In genomic region chr3:29683306-29683993, GRCh38 we compare ENCODE assay signal across 8 cellular contexts.
DNase-seq lines count a peak whose midpoint lies in the region; ATAC-seq, FAIRE-seq and TF ChIP-seq lines count a peak whose summit lies in the region.

No MANE protein-coding gene starts in this region.

- no peak overlapping the region for H4K91ac ChIP-seq in neuronal stem cell (ENCODE audit: low read depth, low read length, poor library complexity)

- H3K9me3 Mint-ChIP-seq in naive thymus-derived CD8-positive, alpha-beta T cell = peaks cover 0 to 2% (median 0%) of the 10 kb centered on the region in 9 donors
- no peaks in the 10 kb centered on the region for H3K9me3 Mint-ChIP-seq in activated CD4-positive, alpha-beta T cell treated with anti-CD3 and anti-CD28 coated beads, Interleukin-2, amount 10 ng/mL, durations not matched to agents 24 days and 14 days

- no peaks in the 10 kb centered on the region for H3K27me3 Mint-ChIP-seq in naive thymus-derived CD8-positive, alpha-beta T cell
- H3K27me3 Mint-ChIP-seq in activated CD4-positive, alpha-beta T cell treated with anti-CD3 and anti-CD28 coated beads, Interleukin-2, amount 10 ng/mL, durations not matched to agents 24 days and 14 days = peaks cover 6% of the 10 kb centered on the region

- no peak overlapping the region for H2BK120ac ChIP-seq in neuronal stem cell (ENCODE audit: low read depth, low read length)

- DNase-seq in GM12892 (ENCODE audit: insufficient read length) = no peak
- DNase-seq in SJCRH30 = peak; percentile 4 to 13
- peak; percentile 82 for DNase-seq in iris pigment epithelial cell (ENCODE audit: low read depth)
- DNase-seq in naive thymus-derived CD8-positive, alpha-beta T cell = no peak
- no peak for DNase-seq in activated CD4-positive, alpha-beta T cell treated with anti-CD3 and anti-CD28 coated beads, Interleukin-2, amount 10 ng/mL, durations not matched to agents 24 days and 14 days
- DNase-seq in amniotic stem cell (lab: John Stamatoyannopoulos, UW) = no peak
- no peak for DNase-seq in neuronal stem cell (ENCODE audit: low spot score)

- H3K36me3 ChIP-seq in SJCRH30 = no peaks in the 10 kb centered on the region
- H3K36me3 ChIP-seq in neuronal stem cell (replicated peaks in 1 of 2; ENCODE audit: control insufficient read depth in 2 of 2, insufficient read depth in 2 of 2, low read length in 2 of 2) = no peaks in the 10 kb centered on the region

- H4K8ac ChIP-seq in neuronal stem cell (ENCODE audit: low read depth, low read length) = no peak overlapping the region

- H2BK12ac ChIP-seq in neuronal stem cell (ENCODE audit: low read length) = no peak overlapping the region

- no peak overlapping the region for H2BK5ac ChIP-seq in neuronal stem cell (ENCODE audit: low read length)

- H3K18ac ChIP-seq in neuronal stem cell (ENCODE audit: low read length) = no peak overlapping the region

- peak; percentile 55 for ATAC-seq in HG02642 (IDR thresholded peaks at IDR 0.05; ENCODE audit: poor library complexity, unreplicated experiment)
- no peak for ATAC-seq in naive thymus-derived CD8-positive, alpha-beta T cell

- H2AK5ac ChIP-seq in neuronal stem cell (ENCODE audit: low read depth, low read length) = no peak overlapping the region

- no peak overlapping the region for H3K9ac ChIP-seq in neuronal stem cell (ENCODE audit: low read depth, low read length, poor library complexity)

- H2BK15ac ChIP-seq in neuronal stem cell (ENCODE audit: low read length) = no peak overlapping the region

- H3K27me3 ChIP-seq in SJCRH30 = no peaks in the 10 kb centered on the region
- no peaks in the 10 kb centered on the region for H3K27me3 ChIP-seq in neuronal stem cell (ENCODE audit: control insufficient read depth in 3 of 3, insufficient read depth in 3 of 3, low read depth in 1 of 3, low read length in 3 of 3)

- POLR2A ChIA-PET in naive thymus-derived CD8-positive, alpha-beta T cell (lab: Charles Lee) = no interaction called here

- H3K4ac ChIP-seq in neuronal stem cell (ENCODE audit: low read length) = no peak overlapping the region

- H3K4me3 ChIP-seq in SJCRH30 = no peak overlapping the region
- no peak overlapping the region for H3K4me3 ChIP-seq in neuronal stem cell (ENCODE audit: low read length in 2 of 2)

- H3K4me2 ChIP-seq in neuronal stem cell (ENCODE audit: insufficient read depth, low read length, poor library complexity, severe bottlenecking) = no peak overlapping the region

- no peaks in the 10 kb centered on the region for H3K79me1 ChIP-seq in neuronal stem cell (ENCODE audit: low read depth, low read length)

- intact Hi-C loops in activated CD4-positive, alpha-beta T cell treated with anti-CD3 and anti-CD28 coated beads, Interleukin-2, amount 10 ng/mL, durations not matched to agents 24 days and 14 days (cut with micrococcal nuclease) = loop anchor here (10.0 kb wide), 1 partner anchor 499 kb away; no protein-coding TSS in a partner anchor

- H3K14ac ChIP-seq in neuronal stem cell (ENCODE audit: low read length) = no peak overlapping the region

- H3K4me1 Mint-ChIP-seq in naive thymus-derived CD8-positive, alpha-beta T cell = peaks cover 0 to 17% (median 0%) of the 10 kb centered on the region in 4 donors
- H3K4me1 Mint-ChIP-seq in activated CD4-positive, alpha-beta T cell treated with anti-CD3 and anti-CD28 coated beads, Interleukin-2, amount 10 ng/mL, durations not matched to agents 24 days and 14 days = peaks cover 9% of the 10 kb centered on the region

- peak overlapping the region; percentile 62 for H3K27ac ChIP-seq in SJCRH30
- no peak overlapping the region for H3K27ac ChIP-seq in neuronal stem cell (replicated peaks; ENCODE audit: low read length)

- H3K36me3 Mint-ChIP-seq in naive thymus-derived CD8-positive, alpha-beta T cell = no peaks in the 10 kb centered on the region
- no peaks in the 10 kb centered on the region for H3K36me3 Mint-ChIP-seq in activated CD4-positive, alpha-beta T cell treated with anti-CD3 and anti-CD28 coated beads, Interleukin-2, amount 10 ng/mL, durations not matched to agents 24 days and 14 days (ENCODE audit: low read depth)

- H2AFZ ChIP-seq in neuronal stem cell (ENCODE audit: low read length) = no peak overlapping the region

- no peak overlapping the region for H3K4me3 Mint-ChIP-seq in naive thymus-derived CD8-positive, alpha-beta T cell
- no peak overlapping the region for H3K4me3 Mint-ChIP-seq in activated CD4-positive, alpha-beta T cell treated with anti-CD3 and anti-CD28 coated beads, Interleukin-2, amount 10 ng/mL, durations not matched to agents 24 days and 14 days

- H3K4me1 ChIP-seq in SJCRH30 (peaks cover 14% of the 10 kb centered on the region), neuronal stem cell (ENCODE audit: control insufficient read depth in 2 of 2, insufficient read depth in 1 of 2, low read depth in 1 of 2, low read length in 2 of 2) (peaks cover 2 to 5% of the 10 kb centered on the region in 2 donors)

- no CpG with 5 or more reads among the region's 3 CpGs for WGBS in neuronal stem cell (ENCODE audit: extremely low coverage in 2 of 2, insufficient read length in 2 of 2, insufficient replicate concordance in 1 of 2), 2 donors

- TF ChIP-seq POLR2A in GM12892 (IDR thresholded peaks at IDR 0.05; ENCODE audit: low read depth, low read length) = no peak

- H3K9me3 ChIP-seq in SJCRH30 (replicated peaks) (no peaks in the 10 kb centered on the region), neuronal stem cell (replicated peaks in 1 of 2; ENCODE audit: control insufficient read depth in 2 of 2, insufficient read depth in 1 of 2, low read depth in 1 of 2, low read length in 2 of 2) (peaks cover 0 to 2% of the 10 kb centered on the region in 2 donors)

- no peak overlapping the region for H3K27ac Mint-ChIP-seq in naive thymus-derived CD8-positive, alpha-beta T cell
- H3K27ac Mint-ChIP-seq in activated CD4-positive, alpha-beta T cell treated with anti-CD3 and anti-CD28 coated beads, Interleukin-2, amount 10 ng/mL, durations not matched to agents 24 days and 14 days = no peak overlapping the region

- peak; percentile 58 for FAIRE-seq in GM12892 (lab: Jason Lieb, UNC)

- no peak overlapping the region for H3K23ac ChIP-seq in neuronal stem cell (ENCODE audit: low read depth, low read length, poor library complexity)

Comparison
In these comparisons a context has a peak if more than half of its experiments do, and no peak if none do; other contexts are left out.
1. DNase-seq: peak in SJCRH30 (2 of 2) and iris pigment epithelial cell (single experiment); none in GM12892 (single experiment), naive thymus-derived CD8-positive, alpha-beta T cell (0 of 10), activated CD4-positive, alpha-beta T cell treated with anti-CD3 and anti-CD28 coated beads, Interleukin-2, amount 10 ng/mL, durations not matched to agents 24 days and 14 days (single experiment), amniotic stem cell (single experiment) and neuronal stem cell (single experiment).